ENCODE assay signal across 21 cellular contexts in genomic region chr10:23067337-23067736, GRCh38.
"Had no signal": no experiment of that assay in that cellular context is flagged by ENCODE, and none has a peak within 500 bp of the region (broad histone marks: within the 10 kb centered on the region; RNA-seq: fewer than 3 reads in every experiment).

No MANE protein-coding gene starts in this region.

- H3K27ac ChIP-seq: KMS-11, SJSA1, SK-N-MC had no signal

- H3K9me3 ChIP-seq: SJSA1 had no signal

- H3K27me3 ChIP-seq: SJSA1 had no signal

- H3K4me2 ChIP-seq: KMS-11 had no signal

- H3K36me3 ChIP-seq: SJSA1 had no signal

- FAIRE-seq: HepG2, RCC 7860 had no signal

- H3K4me1 ChIP-seq: SJSA1 had no signal

- DNase-seq: IMR-90, Kasumi-1, MM.1S, NCI-H1092 treated with DMSO at 0.1 percent for 48 hours, NCI-H1436, NCI-H187, NCI-H2029, NCI-H2081 treated with DMSO at 0.1 percent for 48 hours, NCI-H2171, NCI-H226, NCI-H510A, NCI-H69, NCI-H774, Right ventricle myocardium superior, RPMI8226, SIG-M5 had no signal

- H3K4me3 ChIP-seq: SJSA1, SK-N-MC had no signal

- H3K9ac ChIP-seq: KMS-11 had no signal
